ENCODE assay signal across 8 cellular contexts in genomic region chr13:96053003-96053703, GRCh38. TPM values are rescaled to one million over a fixed set of nuclear protein-coding genes. Genes with fewer than 3 reads are reported as not detected.
DNase-seq lines count a peak whose midpoint lies in the region; ATAC-seq and TF ChIP-seq lines count a peak whose summit lies in the region.

Gene UGGT2 (minus strand): TSS chr13:96053401. CDS start chr13:96053312, 89 bp downstream.

- 0 to 2% (median 2%) methylated on average over 24 to 77 of the region's 77 CpGs for WGBS in spleen, 5 donors

- H3K4me3 ChIP-seq in HCT116 (replicated peaks in 1 of 2; ENCODE audit: low read depth in 1 of 2, low read length in 2 of 2) (peak within 1 kb of the TSS; percentile 62 to 81), RWPE2 (ENCODE audit: severe bottlenecking) (peak within 1 kb of the TSS; percentile 84), coronary artery (peak within 1 kb of the TSS; percentile 91), spleen (peak within 1 kb of the TSS; percentile 48 to 93 (median 76))

- RAD21 ChIA-PET in HCT116 (lab: Charles Lee; ENCODE audit: low non-redundant PET in 1 of 2, low total read pairs in 2 of 2, uncharacterized antibody in 2 of 2, unreplicated experiment in 2 of 2), result no interaction called here

- POLR2A ChIA-PET in HCT116 (lab: Charles Lee), result interaction anchor here (0.6 to 1.5 kb wide), 10 partner anchors 9 to 914 kb away, joined by 3 to 8 read pairs (median 4); partner anchors contain the start of gene DNAJC3

- peak within 1 kb of the TSS; percentile 96 for H2AFZ ChIP-seq in HCT116 (ENCODE audit: low read depth, low read length, poor library complexity, severe bottlenecking)

- peak within 1 kb of the TSS; percentile 78 for H3K27ac ChIP-seq in HCT116 (ENCODE audit: low read depth, low read length)
- peak within 1 kb of the TSS; percentile 60 for H3K27ac ChIP-seq in RWPE2 (ENCODE audit: poor library complexity, severe bottlenecking)
- H3K27ac ChIP-seq in coronary artery, result peak within 1 kb of the TSS; percentile 86 to 92
- H3K27ac ChIP-seq in spleen, result peak within 1 kb of the TSS in 7 of 8 donors; percentile 53 to 82 (median 76)

- H3K9me3 ChIP-seq in HCT116 (ENCODE audit: control insufficient read depth in 1 of 2, insufficient read depth in 1 of 2, low read depth in 1 of 2, low read length in 2 of 2), result no peaks in the 10 kb centered on the region
- H3K9me3 ChIP-seq in RWPE2 (ENCODE audit: severe bottlenecking), result no peaks in the 10 kb centered on the region
- H3K9me3 ChIP-seq in spleen, result no peaks in the 10 kb centered on the region

- H3K4me1 Mint-ChIP-seq in activated T-cell treated with anti-CD3 and anti-CD28 coated beads, Interleukin-2, amount 50 U/mL, for 72 hours (ENCODE audit: low read depth), result no peaks in the 10 kb centered on the region

- peaks cover 28% of the 10 kb centered on the region for H3K79me2 ChIP-seq in HCT116 (ENCODE audit: insufficient read depth, low read length)

- TF ChIP-seq POLR2A in HCT116 (IDR thresholded peaks at IDR 0.05; ENCODE audit: borderline replicate concordance, extremely low read depth, insufficient read depth, insufficient read length), result peak; percentile 86
- peak in 1 of 3 donors; percentile 19 for TF ChIP-seq POLR2A in spleen (IDR thresholded peaks at IDR 0.05)

- H3K27me3 ChIP-seq in HCT116 (ENCODE audit: insufficient read depth, low read length), result no peaks in the 10 kb centered on the region
- no peaks in the 10 kb centered on the region for H3K27me3 ChIP-seq in RWPE2 (ENCODE audit: insufficient read depth, poor library complexity, severe bottlenecking)
- peaks cover 0 to 25% (median 6%) of the 10 kb centered on the region in 7 donors for H3K27me3 ChIP-seq in spleen (replicated peaks in 1 of 7)

- H3K4me1 ChIP-seq in HCT116 (ENCODE audit: control insufficient read depth in 1 of 2, insufficient read depth in 2 of 2, low read length in 2 of 2) (peaks cover 5 to 17% of the 10 kb centered on the region in 2 experiments; a peak in 3 of 4 replicates), RWPE2 (ENCODE audit: insufficient read depth, poor library complexity, severe bottlenecking) (no peaks in the 10 kb centered on the region), spleen (peaks cover 0 to 13% (median 4%) of the 10 kb centered on the region in 6 donors)

- H3K4me2 ChIP-seq in HCT116 (ENCODE audit: low read length), result peak within 1 kb of the TSS; percentile 82

- CTCF ChIA-PET in HCT116 (lab: Charles Lee), result interaction anchor here (1.0 to 2.0 kb wide), 6 partner anchors 21 to 915 kb away, joined by 3 to 7 read pairs (median 4); no protein-coding TSS in a partner anchor

- H3K27me3 Mint-ChIP-seq in activated T-cell treated with anti-CD3 and anti-CD28 coated beads, Interleukin-2, amount 50 U/mL, for 72 hours (ENCODE audit: low read depth), result peaks cover 32% of the 10 kb centered on the region

- ATAC-seq in activated T-cell treated with anti-CD3 and anti-CD28 coated beads, Interleukin-2, amount 50 U/mL, for 72 hours (replicated peaks in 1 of 2), result peak; percentile 57 to 61
- ATAC-seq in HCT116 (peak; percentile 95), RWPE2 (ENCODE audit: low read depth) (peak; percentile 96)

- no peaks in the 10 kb centered on the region for H3K9me3 Mint-ChIP-seq in activated T-cell treated with anti-CD3 and anti-CD28 coated beads, Interleukin-2, amount 50 U/mL, for 72 hours

- H3K4me3 Mint-ChIP-seq in activated T-cell treated with anti-CD3 and anti-CD28 coated beads, Interleukin-2, amount 50 U/mL, for 72 hours, result peak within 1 kb of the TSS; percentile 75 to 86

- no peaks in the 10 kb centered on the region for H4K20me1 ChIP-seq in HCT116 (ENCODE audit: insufficient read depth)

- no peak within 1 kb of the TSS for H3K27ac Mint-ChIP-seq in activated T-cell treated with anti-CD3 and anti-CD28 coated beads, Interleukin-2, amount 50 U/mL, for 72 hours

- BruUV-seq in HCT116 (replicated peaks; lab: Mats Ljungman, UMichigan), result no TSS peak

- no peak for TF ChIP-seq RAD21 in HCT116 (IDR thresholded peaks at IDR 0.05; ENCODE audit: low read depth)

- DNase-seq in activated T-cell treated with anti-CD3 and anti-CD28 coated beads, Interleukin-2, amount 50 U/mL, for 72 hours, result peak; percentile 12 to 14
- DNase-seq in activated T-cell treated with anti-CD3 and anti-CD28 coated beads, Interleukin-2, amount 50 U/mL, for 1 hour, result no peak
- DNase-seq in HCT116 (ENCODE audit: low read depth, low spot score) (peak; percentile 91), M059J (ENCODE audit: low read depth) (peak; percentile 91), RWPE2 (ENCODE audit: low spot score) (peak; percentile 93), coronary artery (ENCODE audit: low spot score) (peak; percentile 97), kidney tubule cell (ENCODE audit: low spot score) (peak; percentile 96), spleen (peak; percentile 94)

- intact Hi-C loops in HCT116 (cut with micrococcal nuclease), result no loop called here
- intact Hi-C loops in spleen (cut with DNase I; ENCODE audit: low total_unique reads), result no loop called here

- H3K36me3 ChIP-seq in HCT116 (ENCODE audit: control insufficient read depth in 1 of 2, insufficient read depth in 2 of 2, low read length in 2 of 2) (no peaks in the 10 kb centered on the region), RWPE2 (ENCODE audit: low read depth) (no peaks in the 10 kb centered on the region), spleen (no peaks in the 10 kb centered on the region)

- TF ChIP-seq CTCF in HCT116 (IDR thresholded peaks at IDR 0.05 in 2 of 3, conservative IDR thresholded peaks at IDR 0.05 in 1 of 3; ENCODE audit: borderline replicate concordance in 1 of 3, insufficient read depth in 1 of 3, low read depth in 2 of 3, low read length in 2 of 3), result no peak
- TF ChIP-seq CTCF in RWPE2 (IDR thresholded peaks at IDR 0.05; ENCODE audit: poor library complexity, severe bottlenecking), result no peak
- TF ChIP-seq CTCF in coronary artery (IDR thresholded peaks at IDR 0.05), result no peak
- no peak for TF ChIP-seq CTCF in spleen (IDR thresholded peaks at IDR 0.05 in 8 of 11, conservative IDR thresholded peaks at IDR 0.05 in 3 of 11)

- peak within 1 kb of the TSS; percentile 81 for H3K9ac ChIP-seq in HCT116 (ENCODE audit: low read length)

- H3K36me3 Mint-ChIP-seq in activated T-cell treated with anti-CD3 and anti-CD28 coated beads, Interleukin-2, amount 50 U/mL, for 72 hours (ENCODE audit: insufficient read depth in 2 of 2), result peaks cover 2 to 6% of the 10 kb centered on the region in 2 donors

- no peaks in the 10 kb centered on the region for H3K9me2 ChIP-seq in HCT116 (ENCODE audit: insufficient read depth)

TF ChIP-seq in HCT116, 20 proteins besides CTCF, POLR2A, EP300 and RAD21 (continues in another document):
- TF ChIP-seq SIN3A (IDR thresholded peaks at IDR 0.05; ENCODE audit: low read depth) (peak; percentile 81), FOSL1 (IDR thresholded peaks at IDR 0.05; ENCODE audit: low read depth) (no peak), POLR2AphosphoS5 (IDR thresholded peaks at IDR 0.05; ENCODE audit: low read depth, low read length) (peak; percentile 80), ZFX (IDR thresholded peaks at IDR 0.05) (peak; percentile 61), CEBPB (IDR thresholded peaks at IDR 0.05; ENCODE audit: low read depth) (no peak), JUND (IDR thresholded peaks at IDR 0.05) (no peak; the same call in none of the 2 replicates), SP1 (IDR thresholded peaks at IDR 0.05; ENCODE audit: low read depth) (no peak), MAX (IDR thresholded peaks at IDR 0.05) (peak; percentile 84), SRF (IDR thresholded peaks at IDR 0.05; ENCODE audit: low read depth) (no peak; the same call in 1 of the 2 replicates), ELF1 (IDR thresholded peaks at IDR 0.05; ENCODE audit: borderline replicate concordance, low read depth) (peak; percentile 74), YY1 (IDR thresholded peaks at IDR 0.05; ENCODE audit: extremely low read depth, insufficient replicate concordance, low read depth, low read length) (no peak), REST (IDR thresholded peaks at IDR 0.05; ENCODE audit: low read depth) (no peak)

RNA-seq across cellular contexts. Expression of gene UGGT2, which starts in this region (rescaled TPM):
- under 1 TPM; 0.14 to 0.65 TPM for total RNA-seq in activated T-cell treated with anti-CD3 and anti-CD28 coated beads, Interleukin-2, amount 50 U/mL, for 72 hours
- total RNA-seq in HCT116 (2021; ENCODE audit: unreplicated experiment) (27.1 TPM), spleen (10 to 100 TPM in 6 of 7 donors, 1 to 10 TPM in 1; 7.2 to 38.9 (median 18.1) TPM)
- polyA plus RNA-seq in HCT116 (2012), result 4.6 and 7.7 TPM in 2 replicates
- total RNA-seq in M059J (2014; rRNA removed; shearing (Covaris generic)), result 24.0 and 26.1 TPM in 2 replicates
- 1 to 10 TPM; 2.6 to 3.2 (median 2.8) TPM for polyA plus RNA-seq in spleen

Comparison
In these comparisons a context has a peak if more than half of its experiments do, and no peak if none do; other contexts are left out.
1. RNA of gene UGGT2 (total RNA-seq): 27.1 TPM in HCT116 (single experiment), 24.0 to 26.1 TPM in M059J and 7.2 to 38.9 TPM in spleen; 0.14 to 0.65 TPM in activated T-cell treated with anti-CD3 and anti-CD28 coated beads, Interleukin-2, amount 50 U/mL, for 72 hours; every median in the first group is over 4 times any median in the second.
2. Peak in DNase-seq and ATAC-seq in activated T-cell treated with anti-CD3 and anti-CD28 coated beads, Interleukin-2, amount 50 U/mL, for 72 hours; RNA of the gene not detected or under 1 TPM.
3. Peak in every context shown above with its lines, with median percentiles within 50 percentile points of each other: ATAC-seq, H3K27ac ChIP-seq and H3K4me3 ChIP-seq.